Comparison of ENCODE assay signal across 8 cellular contexts in the genomic region with DNA sequence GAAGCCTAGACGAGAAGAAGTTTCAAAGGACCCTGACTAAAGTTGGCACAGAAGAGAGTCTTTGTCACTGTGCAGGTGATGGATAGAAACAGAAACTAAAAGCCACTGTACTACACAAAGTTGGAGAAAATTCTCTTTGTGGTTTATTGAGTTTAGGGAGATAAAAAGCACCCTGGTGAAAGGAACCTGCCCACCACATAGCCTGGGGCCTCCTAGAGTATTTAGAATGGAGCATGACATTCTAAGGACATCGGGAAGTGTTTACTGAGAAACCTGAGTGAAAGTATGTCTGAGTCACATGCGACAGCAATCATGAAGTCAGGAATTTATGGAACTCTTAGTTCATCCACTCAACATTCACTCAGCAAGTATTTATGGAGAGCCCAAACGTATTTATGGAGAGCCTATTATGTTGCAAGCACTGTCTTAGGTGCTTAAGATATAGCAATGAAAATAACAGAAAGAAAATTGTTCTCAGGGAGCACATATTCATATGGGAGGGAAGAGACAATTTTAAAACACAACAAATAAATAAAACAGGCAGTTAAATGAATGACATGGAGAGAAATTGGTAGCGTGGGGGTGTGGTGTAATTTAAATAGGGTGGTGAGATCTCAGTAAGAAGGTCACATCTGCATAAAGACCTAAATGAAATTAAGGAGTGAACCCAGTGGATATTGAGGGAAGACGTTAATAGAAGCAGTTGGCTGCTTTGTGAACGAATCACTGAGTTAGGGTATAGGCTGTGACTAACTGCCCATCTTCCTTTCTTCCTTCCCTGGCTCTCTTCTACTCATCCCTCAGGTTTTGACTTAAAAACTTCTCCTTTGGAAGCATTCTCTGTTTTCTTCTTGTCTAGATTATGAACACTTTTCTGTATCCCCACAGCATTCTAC.
DNase-seq lines count a peak whose midpoint lies in the region; ATAC-seq and TF ChIP-seq lines count a peak whose summit lies in the region.

No MANE protein-coding gene starts in this region.

- no peaks in the 10 kb centered on the region for H3K27me3 ChIP-seq in BJ (ENCODE audit: control insufficient read depth, insufficient read depth, low read length)
- no peaks in the 10 kb centered on the region for H3K27me3 ChIP-seq in HL-60 (ENCODE audit: insufficient read depth, poor library complexity, severe bottlenecking)

- DNase-seq in BJ (ENCODE audit: low read depth) (peak; percentile 99), HL-60 (ENCODE audit: low read depth in 1 of 2, low spot score in 1 of 2) (no peak), mesothelial cell of epicardium (ENCODE audit: low spot score in 2 of 2, unreplicated experiment in 2 of 2) (no peak), hippocampal formation (lab: John Stamatoyannopoulos, UW) (no peak), medulla oblongata (ENCODE audit: extremely low spot score) (no peak)
- peak; percentile 20 for DNase-seq in activated naive CD4-positive, alpha-beta T cell treated with anti-CD3 and anti-CD28 coated beads, Interleukin-2, amount 50 U/mL, for 16 hours

- peak overlapping the region; percentile 24 for H3K27ac Mint-ChIP-seq in mesothelial cell of epicardium

- no peak overlapping the region for H3K4me3 Mint-ChIP-seq in mesothelial cell of epicardium

- H3K9me3 Mint-ChIP-seq in mesothelial cell of epicardium, result no peaks in the 10 kb centered on the region

- TF ChIP-seq CTCF in BJ (IDR thresholded peaks at IDR 0.05; ENCODE audit: insufficient read depth, low read depth, low read length) (no peak), HL-60 (IDR thresholded peaks at IDR 0.05; ENCODE audit: insufficient read depth, low read length) (no peak), mesothelial cell of epicardium (IDR thresholded peaks at IDR 0.05; ENCODE audit: unreplicated experiment) (no peak)

- H3K27me3 Mint-ChIP-seq in mesothelial cell of epicardium (ENCODE audit: low read depth), result no peaks in the 10 kb centered on the region

- no peaks in the 10 kb centered on the region for H3K36me3 Mint-ChIP-seq in mesothelial cell of epicardium

- H3K27ac ChIP-seq in HL-60 (replicated peaks), result peak overlapping the region; percentile 47

- ATAC-seq in GM19467 (IDR thresholded peaks at IDR 0.05; ENCODE audit: unreplicated experiment), result peak; percentile 40
- no peak for ATAC-seq in HG02623 (IDR thresholded peaks at IDR 0.05; ENCODE audit: unreplicated experiment)

- H3K4me3 ChIP-seq in BJ (ENCODE audit: low read depth, low read length), result no peak overlapping the region; the same call in 1 of the 2 replicates
- H3K4me3 ChIP-seq in HL-60 (replicated peaks; ENCODE audit: insufficient read depth, low read length), result no peak overlapping the region

- POLR2A ChIA-PET in BJ (lab: Charles Lee), result no interaction called here

- H3K36me3 ChIP-seq in BJ (ENCODE audit: control insufficient read depth, insufficient read depth, low read length), result no peaks in the 10 kb centered on the region

- H3K4me1 Mint-ChIP-seq in mesothelial cell of epicardium, result peaks cover 32% of the 10 kb centered on the region

- CTCF ChIA-PET in BJ (lab: Yijun Ruan, JAX), result interaction anchor here (1.5 kb wide), 1 partner anchor 490 kb away, joined by 3 read pairs; no protein-coding TSS in a partner anchor

Comparison
In these comparisons a context has a peak if more than half of its experiments do, and no peak if none do; other contexts are left out.
1. DNase-seq: peak in BJ (single experiment) and activated naive CD4-positive, alpha-beta T cell treated with anti-CD3 and anti-CD28 coated beads, Interleukin-2, amount 50 U/mL, for 16 hours (single experiment); none in HL-60 (0 of 2), mesothelial cell of epicardium (0 of 2), hippocampal formation (0 of 2) and medulla oblongata (single experiment).